ENCODE assay signal across 13 cellular contexts in genomic region chr10:71761105-71761511, GRCh38. TPM values are rescaled to one million over a fixed set of nuclear protein-coding genes. Genes with fewer than 3 reads are reported as not detected.
DNase-seq lines count a peak whose midpoint lies in the region; ATAC-seq and TF ChIP-seq lines count a peak whose summit lies in the region.
"Had no signal": no experiment of that assay in that cellular context is flagged by ENCODE, and none has a peak within 500 bp of the region (broad histone marks: within the 10 kb centered on the region; RNA-seq: fewer than 3 reads in every experiment).

No MANE protein-coding gene starts in this region.

- peaks cover 93% of the 10 kb centered on the region for H3K36me3 Mint-ChIP-seq in CD4-positive, alpha-beta T cell (ENCODE audit: low read depth)
- peaks cover 43% of the 10 kb centered on the region for H3K36me3 Mint-ChIP-seq in T-helper 2 cell treated with Interferon-gamma antibody and Interleukin-4, amounts not matched to agents 5 μg/mL and 100 μg/mL, for 36 hours (ENCODE audit: low read depth)
- H3K36me3 Mint-ChIP-seq in activated naive CD8-positive, alpha-beta T cell = peaks cover 9% of the 10 kb centered on the region

- H3K4me1 ChIP-seq in neuronal stem cell (ENCODE audit: control insufficient read depth in 2 of 2, insufficient read depth in 1 of 2, low read depth in 1 of 2, low read length in 2 of 2) (peaks cover 0 to 7% of the 10 kb centered on the region in 2 donors), sigmoid colon (peaks cover 0 to 63% (median 49%) of the 10 kb centered on the region in 4 donors), Peyer's patch (peaks cover 5 to 68% (median 22%) of the 10 kb centered on the region in 4 donors)

- no peaks in the 10 kb centered on the region for H3K9me3 Mint-ChIP-seq in CD4-positive, alpha-beta T cell
- H3K9me3 Mint-ChIP-seq in T-helper 2 cell treated with Interferon-gamma antibody and Interleukin-4, amounts not matched to agents 5 μg/mL and 100 μg/mL, for 36 hours = no peaks in the 10 kb centered on the region
- H3K9me3 Mint-ChIP-seq in activated naive CD8-positive, alpha-beta T cell (ENCODE audit: low read depth) = no peaks in the 10 kb centered on the region

- H3K27me3 Mint-ChIP-seq in CD4-positive, alpha-beta T cell = no peaks in the 10 kb centered on the region
- H3K27me3 Mint-ChIP-seq in T-helper 2 cell treated with Interferon-gamma antibody and Interleukin-4, amounts not matched to agents 5 μg/mL and 100 μg/mL, for 36 hours (ENCODE audit: low read depth) = no peaks in the 10 kb centered on the region
- H3K27me3 Mint-ChIP-seq in activated naive CD8-positive, alpha-beta T cell = no peaks in the 10 kb centered on the region

- no peak overlapping the region for H2BK120ac ChIP-seq in neuronal stem cell (ENCODE audit: low read depth, low read length)

- no peak overlapping the region for H4K8ac ChIP-seq in neuronal stem cell (ENCODE audit: low read depth, low read length)

- no peak for TF ChIP-seq POLR2A in sigmoid colon (IDR thresholded peaks at IDR 0.05)
- no peak for TF ChIP-seq POLR2A in Peyer's patch (IDR thresholded peaks at IDR 0.05)

- H3K4ac ChIP-seq in neuronal stem cell (ENCODE audit: low read length) = no peak overlapping the region

- H3K4me3 ChIP-seq in neuronal stem cell (ENCODE audit: low read length in 2 of 2) (no peak overlapping the region), sigmoid colon (no peak overlapping the region), Peyer's patch (no peak overlapping the region)
- H3K4me3 ChIP-seq: BLaER1, GM23248 had no signal

- H3K4me3 Mint-ChIP-seq in CD4-positive, alpha-beta T cell = peak overlapping the region; percentile 62
- no peak overlapping the region for H3K4me3 Mint-ChIP-seq in T-helper 2 cell treated with Interferon-gamma antibody and Interleukin-4, amounts not matched to agents 5 μg/mL and 100 μg/mL, for 36 hours
- H3K4me3 Mint-ChIP-seq in activated naive CD8-positive, alpha-beta T cell = peak overlapping the region; percentile 51

- peak overlapping the region; percentile 34 for H3K23ac ChIP-seq in neuronal stem cell (ENCODE audit: low read depth, low read length, poor library complexity)

- no peak overlapping the region for H2BK5ac ChIP-seq in neuronal stem cell (ENCODE audit: low read length)

- peak overlapping the region; percentile 25 for H3K14ac ChIP-seq in neuronal stem cell (ENCODE audit: low read length)

- intact Hi-C loops in CD4-positive, alpha-beta T cell (cut with DNase I, micrococcal nuclease) = no loop called here
- intact Hi-C loops in sigmoid colon (cut with DNase I) = no loop called here

- H3K4me2 ChIP-seq in neuronal stem cell (ENCODE audit: insufficient read depth, low read length, poor library complexity, severe bottlenecking) = no peak overlapping the region
- H3K4me2 ChIP-seq: BLaER1 had no signal

- no peak overlapping the region for H2AFZ ChIP-seq in neuronal stem cell (ENCODE audit: low read length)
- H2AFZ ChIP-seq: GM23248 had no signal

- H3K9ac ChIP-seq in neuronal stem cell (ENCODE audit: low read depth, low read length, poor library complexity) = no peak overlapping the region
- H3K9ac ChIP-seq: BLaER1, GM23248 had no signal

- no CpG with 5 or more reads among the region's 3 CpGs for WGBS in neuronal stem cell (ENCODE audit: extremely low coverage in 2 of 2, insufficient read length in 2 of 2, insufficient replicate concordance in 1 of 2), 2 donors
- 94 to 97% methylated on average over 3 of the region's 3 CpGs for WGBS in sigmoid colon, 2 donors

- no peak overlapping the region for H4K91ac ChIP-seq in neuronal stem cell (ENCODE audit: low read depth, low read length, poor library complexity)

- H2BK12ac ChIP-seq in neuronal stem cell (ENCODE audit: low read length) = no peak overlapping the region

- TF ChIP-seq CTCF in CD4-positive, alpha-beta T cell (IDR thresholded peaks at IDR 0.05) = no peak
- TF ChIP-seq CTCF in sigmoid colon (IDR thresholded peaks at IDR 0.05) (no peak), Peyer's patch (IDR thresholded peaks at IDR 0.05) (no peak)

- peak overlapping the region; percentile 47 for H3K27ac ChIP-seq in CD4-positive, alpha-beta T cell (ENCODE audit: low read depth, low read length)
- H3K27ac ChIP-seq in neuronal stem cell (replicated peaks; ENCODE audit: low read length) (no peak overlapping the region), sigmoid colon (no peak overlapping the region), Peyer's patch (peak overlapping the region in 2 of 4 donors; percentile 38 to 54)
- H3K27ac ChIP-seq: BLaER1, GM23248 had no signal

- peak in 1 of 10 experiments; percentile 41 for DNase-seq in CD4-positive, alpha-beta T cell
- DNase-seq in T-helper 2 cell treated with Interferon-gamma antibody and Interleukin-4, amounts not matched to agents 5 μg/mL and 100 μg/mL, for 36 hours (ENCODE audit: low spot score) = no peak
- DNase-seq in neuronal stem cell (ENCODE audit: low spot score) (no peak), sigmoid colon (no peak), Peyer's patch (no peak), NCI-H2029 (lab: John Stamatoyannopoulos, UW) (no peak), NCI-H2171 treated with DMSO at 0.1 percent for 48 hours (lab: John Stamatoyannopoulos, UW) (no peak)
- DNase-seq: activated CD4-positive, CD25-positive, alpha-beta regulatory T cell; GM23248; NCI-H2227 treated with DMSO at 0.1 percent for 48 hours; SHP77 treated with DMSO at 0.1 percent for 48 hours had no signal

- H3K79me1 ChIP-seq in neuronal stem cell (ENCODE audit: low read depth, low read length) = no peaks in the 10 kb centered on the region

- POLR2A ChIA-PET in CD4-positive, alpha-beta T cell (lab: Charles Lee) = interaction anchor here (0.7 to 14.6 kb wide), 2 partner anchors 12 to 17 kb away, joined by 3 to 416 read pairs; partner anchors contain the start of gene VSIR

- H3K18ac ChIP-seq in neuronal stem cell (ENCODE audit: low read length) = no peak overlapping the region

- H3K36me3 ChIP-seq in neuronal stem cell (replicated peaks in 1 of 2; ENCODE audit: control insufficient read depth in 2 of 2, insufficient read depth in 2 of 2, low read length in 2 of 2) = no peaks in the 10 kb centered on the region
- peaks cover 3 to 37% (median 20%) of the 10 kb centered on the region in 4 donors for H3K36me3 ChIP-seq in sigmoid colon
- H3K36me3 ChIP-seq in Peyer's patch = peaks cover 0 to 34% (median 0%) of the 10 kb centered on the region in 3 donors
- H3K36me3 ChIP-seq: BLaER1 had no signal

- H2AK5ac ChIP-seq in neuronal stem cell (ENCODE audit: low read depth, low read length) = no peak overlapping the region

- peak overlapping the region; percentile 95 for H3K27ac Mint-ChIP-seq in CD4-positive, alpha-beta T cell
- peak overlapping the region; percentile 59 for H3K27ac Mint-ChIP-seq in T-helper 2 cell treated with Interferon-gamma antibody and Interleukin-4, amounts not matched to agents 5 μg/mL and 100 μg/mL, for 36 hours
- H3K27ac Mint-ChIP-seq in activated naive CD8-positive, alpha-beta T cell = peak overlapping the region; percentile 88

- no peaks in the 10 kb centered on the region for H3K9me3 ChIP-seq in CD4-positive, alpha-beta T cell (ENCODE audit: control insufficient read depth, low read length)
- H3K9me3 ChIP-seq in neuronal stem cell (replicated peaks in 1 of 2; ENCODE audit: control insufficient read depth in 2 of 2, insufficient read depth in 1 of 2, low read depth in 1 of 2, low read length in 2 of 2) = peaks cover 0 to 3% of the 10 kb centered on the region in 2 donors
- H3K9me3 ChIP-seq in sigmoid colon = no peaks in the 10 kb centered on the region
- H3K9me3 ChIP-seq in Peyer's patch = no peaks in the 10 kb centered on the region
- H3K9me3 ChIP-seq: BLaER1 had no signal

- CTCF ChIA-PET in CD4-positive, alpha-beta T cell (lab: Charles Lee) = no interaction called here

- peaks cover 87% of the 10 kb centered on the region for H3K4me1 Mint-ChIP-seq in CD4-positive, alpha-beta T cell (ENCODE audit: low read depth)
- H3K4me1 Mint-ChIP-seq in T-helper 2 cell treated with Interferon-gamma antibody and Interleukin-4, amounts not matched to agents 5 μg/mL and 100 μg/mL, for 36 hours (ENCODE audit: low read depth) = peaks cover 49% of the 10 kb centered on the region
- peaks cover 90% of the 10 kb centered on the region for H3K4me1 Mint-ChIP-seq in activated naive CD8-positive, alpha-beta T cell (ENCODE audit: low read depth)

- no peak for TF ChIP-seq EP300 in sigmoid colon (IDR thresholded peaks at IDR 0.05)

- no peak overlapping the region for H2BK15ac ChIP-seq in neuronal stem cell (ENCODE audit: low read length)

- peak; percentile 44 for ATAC-seq in CD4-positive, alpha-beta T cell (ENCODE audit: poor library complexity)

- H3K27me3 ChIP-seq in CD4-positive, alpha-beta T cell (ENCODE audit: control insufficient read depth, insufficient read depth, low read length) = no peaks in the 10 kb centered on the region
- peaks cover 0 to 47% (median 0%) of the 10 kb centered on the region in 3 experiments for H3K27me3 ChIP-seq in neuronal stem cell (ENCODE audit: control insufficient read depth in 3 of 3, insufficient read depth in 3 of 3, low read depth in 1 of 3, low read length in 3 of 3)
- no peaks in the 10 kb centered on the region for H3K27me3 ChIP-seq in sigmoid colon
- no peaks in the 10 kb centered on the region for H3K27me3 ChIP-seq in Peyer's patch
- H3K27me3 ChIP-seq: BLaER1 had no signal

RNA-seq across cellular contexts. Expression of gene VSIR, which starts 12.2 kb away (rescaled TPM):
- total RNA-seq in CD4-positive, alpha-beta T cell = 10 to 100 TPM; 86.2 to 91.4 TPM
- 0.29 TPM for polyA plus RNA-seq in neuronal stem cell (2013, experiment 1 of 2)
- polyA plus RNA-seq in neuronal stem cell (2013, experiment 2 of 2) = 0.48 TPM
- total RNA-seq in sigmoid colon (10 to 100 TPM; 24.6 to 46.7 (median 40.3) TPM), Peyer's patch (100 to 1,000 TPM in 3 of 4 donors, 10 to 100 TPM in 1; 38.0 to 169 (median 127) TPM)
- polyA plus RNA-seq in sigmoid colon = 10 to 100 TPM; 12.0 to 73.1 (median 30.7) TPM

RNA-seq across cellular contexts. Expression of gene C10orf105, which starts 41.5 kb away (rescaled TPM):
- total RNA-seq in CD4-positive, alpha-beta T cell = under 1 TPM; 0.25 to 0.36 TPM
- polyA plus RNA-seq in neuronal stem cell (2013, experiment 1 of 2) = 1.4 TPM
- 1.3 TPM for polyA plus RNA-seq in neuronal stem cell (2013, experiment 2 of 2)
- total RNA-seq in sigmoid colon = under 1 TPM in 1 of 4 donors, not detected in 3; 0.55 TPM
- under 1 TPM in 1 of 3 donors, not detected in 2; 0.25 TPM for polyA plus RNA-seq in sigmoid colon
- total RNA-seq in Peyer's patch = under 1 TPM in 1 of 4 donors, not detected in 3; 0.27 TPM
- total RNA-seq: GM23248 had no signal
- polyA plus RNA-seq: GM23248 had no signal
